In genomic region chr1:1033009-1033587, GRCh38 we compare ENCODE assay signal across 8 cellular contexts. TPM values are rescaled to one million over a fixed set of nuclear protein-coding genes. Genes with fewer than 3 reads are reported as not detected.
DNase-seq lines count a peak whose midpoint lies in the region; ATAC-seq, FAIRE-seq and TF ChIP-seq lines count a peak whose summit lies in the region.

No MANE protein-coding gene starts in this region.

- intact Hi-C loops in kidney (cut with DNase I): no loop called here

- ATAC-seq in HG02623 (IDR thresholded peaks at IDR 0.05; ENCODE audit: unreplicated experiment): peak; percentile 82

- FAIRE-seq in kidney (lab: Jason Lieb, UNC): no peak

- DNase-seq in NCI-H146 (lab: John Stamatoyannopoulos, UW) (peak; percentile 90), cardiac fibroblast (ENCODE audit: low read depth in 2 of 2) (peak; percentile 64 to 76), kidney (peak; percentile 95), HuH-7 (ENCODE audit: low spot score) (no peak)
- peak; percentile 60 to 89 (median 78) for DNase-seq in stimulated activated CD4-positive, alpha-beta T cell treated with anti-CD3 and anti-CD28 coated beads, Interleukin-1b, Interleukin-23, amount 100 ng/mL, for 24 hours (ENCODE audit: low read depth in 4 of 4, low spot score in 1 of 4)

- peaks cover 0 to 13% of the 10 kb centered on the region in 2 donors for H3K4me1 ChIP-seq in kidney (ENCODE audit: control insufficient read depth in 1 of 2, insufficient read depth in 1 of 2, low read depth in 1 of 2, low read length in 2 of 2)

- peak; percentile 81 for TF ChIP-seq CTCF in GM12873 (IDR thresholded peaks at IDR 0.05; ENCODE audit: insufficient read depth, low read depth, low read length, missing control alignments)
- peak; percentile 50 for TF ChIP-seq CTCF in WI38 (IDR thresholded peaks at IDR 0.05; ENCODE audit: low read depth, low read length)
- peak; percentile 62 for TF ChIP-seq CTCF in cardiac fibroblast (IDR thresholded peaks at IDR 0.05; ENCODE audit: low read depth, low read length)
- peak; percentile 59 for TF ChIP-seq CTCF in kidney (IDR thresholded peaks at IDR 0.05; ENCODE audit: borderline replicate concordance, extremely low read depth, insufficient read depth)

- no peak overlapping the region for H3K27ac ChIP-seq in kidney (ENCODE audit: low read depth in 2 of 2, low read length in 2 of 2)

- H3K4me3 ChIP-seq in WI38 (ENCODE audit: low read depth, low read length): no peak overlapping the region
- peak overlapping the region; percentile 26 to 41 for H3K4me3 ChIP-seq in cardiac fibroblast (replicated peaks in 1 of 2; ENCODE audit: low read depth in 2 of 2, low read length in 2 of 2)
- H3K4me3 ChIP-seq in kidney (ENCODE audit: low read length in 2 of 2): no peak overlapping the region

- peak overlapping the region in 1 of 2 donors; percentile 12 for H3K9ac ChIP-seq in kidney (ENCODE audit: low read length in 2 of 2)

- no peaks in the 10 kb centered on the region for H3K9me3 ChIP-seq in kidney (ENCODE audit: control insufficient read depth in 1 of 2, low read length in 2 of 2)

- H3K36me3 ChIP-seq in kidney (ENCODE audit: control insufficient read depth in 1 of 2, insufficient read depth in 2 of 2, low read length in 2 of 2): no peaks in the 10 kb centered on the region

RNA-seq across cellular contexts. Expression of gene AGRN, which starts 13.2 kb away (rescaled TPM):
- 261 TPM for total RNA-seq in kidney
- 78.5 TPM for polyA plus RNA-seq in kidney (ENCODE audit: insufficient read depth, low read depth, low replicate concordance)

RNA-seq across cellular contexts. Expression of gene ISG15, which starts 19.8 kb away (rescaled TPM):
- 23.9 TPM for total RNA-seq in kidney
- polyA plus RNA-seq in kidney (ENCODE audit: insufficient read depth, low read depth, low replicate concordance): 65.9 TPM

RNA-seq across cellular contexts. Expression of gene HES4, which starts 33.2 kb away (rescaled TPM):
- total RNA-seq in kidney: 32.0 TPM
- 15.8 TPM for polyA plus RNA-seq in kidney (ENCODE audit: insufficient read depth, low read depth, low replicate concordance)

RNA-seq across cellular contexts. Expression of gene RNF223, which starts 41.0 kb away (rescaled TPM):
- total RNA-seq in kidney: 2.3 TPM
- 0.28 TPM for polyA plus RNA-seq in kidney (ENCODE audit: insufficient read depth, low read depth, low replicate concordance)

RNA-seq across cellular contexts. Expression of gene PERM1, which starts 51.2 kb away (rescaled TPM):
- total RNA-seq in kidney: 0.25 TPM
- polyA plus RNA-seq in kidney (ENCODE audit: insufficient read depth, low read depth, low replicate concordance): 0.86 TPM

Comparison
In these comparisons a context has a peak if more than half of its experiments do, and no peak if none do; other contexts are left out.
1. H3K4me3 ChIP-seq: peak in cardiac fibroblast (2 of 2); none in WI38 (single experiment) and kidney (0 of 2).
2. Peak in every context shown above with its lines, with median percentiles within 50 percentile points of each other: CTCF ChIP-seq.